In the genomic region with DNA sequence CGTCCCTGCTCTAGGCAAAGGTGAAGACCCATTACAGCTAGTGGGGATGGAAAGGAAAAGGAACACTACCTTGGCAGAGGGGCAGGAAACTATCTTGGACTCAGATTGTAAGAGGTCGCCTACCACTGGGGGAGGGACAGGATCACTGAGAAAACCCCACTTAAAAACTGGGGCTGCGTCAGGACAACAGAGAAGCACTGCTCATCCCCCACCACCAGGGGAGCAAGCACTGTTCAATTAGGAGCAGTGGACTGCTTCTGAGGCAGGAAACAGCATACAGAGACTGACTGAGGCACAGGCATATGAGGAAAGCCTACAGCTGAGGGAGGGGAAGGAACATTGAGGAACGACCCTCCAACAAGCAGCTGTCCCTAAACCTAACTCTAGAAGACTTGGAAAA, we compare ENCODE assay signal across 8 cellular contexts.
DNase-seq lines count a peak whose midpoint lies in the region; ATAC-seq and TF ChIP-seq lines count a peak whose summit lies in the region.

No MANE protein-coding gene starts in this region.

- in situ Hi-C loops in ACHN (cut with HindIII; ENCODE audit: low pct_ligation_motif_present, low pct_unique_long_range_greater_than_20kb, low sequenced_read_pairs): no loop called here

- H3K27ac Mint-ChIP-seq in central memory CD8-positive, alpha-beta T cell (ENCODE audit: low read depth): no peak overlapping the region

- no peaks in the 10 kb centered on the region for H3K9me3 Mint-ChIP-seq in central memory CD8-positive, alpha-beta T cell

- H3K36me3 Mint-ChIP-seq in central memory CD8-positive, alpha-beta T cell (ENCODE audit: insufficient read depth): no peaks in the 10 kb centered on the region

- TF ChIP-seq CTCF in GM12865 (IDR thresholded peaks at IDR 0.05; ENCODE audit: insufficient read depth, low read depth, low read length, missing control alignments): peak; percentile 83

- no peak overlapping the region for H3K4me3 ChIP-seq in GM12865 (ENCODE audit: low read depth, low read length)

- peak; percentile 75 for DNase-seq in GM12865 (ENCODE audit: low read depth)
- DNase-seq in central memory CD8-positive, alpha-beta T cell (ENCODE audit: low spot score in 2 of 2): no peak
- DNase-seq in stimulated activated CD8-positive, alpha-beta memory T cell treated with anti-CD3 and anti-CD28 coated beads, Interleukin-4, amount 100 ng/mL, for 48 hours: peak; percentile 30
- no peak for DNase-seq in ACHN
- no peak for DNase-seq in activated gamma-delta T cell treated with Interleukin-2 at 50 U/mL for 16 hours
- no peak for DNase-seq in anterior cingulate cortex (lab: John Stamatoyannopoulos, UW)

- ATAC-seq in GM21360 (IDR thresholded peaks at IDR 0.05; ENCODE audit: unreplicated experiment): peak; percentile 88
- peak; percentile 96 for ATAC-seq in HG03521 (IDR thresholded peaks at IDR 0.05; ENCODE audit: unreplicated experiment)
- peak; percentile 54 for ATAC-seq in central memory CD8-positive, alpha-beta T cell (replicated peaks; ENCODE audit: extremely low read depth, poor library complexity, severe bottlenecking)

- no peak overlapping the region for H3K4me3 Mint-ChIP-seq in central memory CD8-positive, alpha-beta T cell

- H3K4me1 Mint-ChIP-seq in central memory CD8-positive, alpha-beta T cell: no peaks in the 10 kb centered on the region

- peaks cover 62% of the 10 kb centered on the region for H3K27me3 Mint-ChIP-seq in central memory CD8-positive, alpha-beta T cell

Comparison
In these comparisons a context has a peak if more than half of its experiments do, and no peak if none do; other contexts are left out.
1. DNase-seq: peak in GM12865 (single experiment) and stimulated activated CD8-positive, alpha-beta memory T cell treated with anti-CD3 and anti-CD28 coated beads, Interleukin-4, amount 100 ng/mL, for 48 hours (single experiment); none in central memory CD8-positive, alpha-beta T cell (0 of 2), ACHN (single experiment), activated gamma-delta T cell treated with Interleukin-2 at 50 U/mL for 16 hours (single experiment) and anterior cingulate cortex (0 of 58).
2. Peak in every context shown above with its lines, with median percentiles within 50 percentile points of each other: ATAC-seq.